ENCODE assay signal across 8 cellular contexts in genomic region chr19:42255766-42256750, GRCh38. TPM values are rescaled to one million over a fixed set of nuclear protein-coding genes. Genes with fewer than 3 reads are reported as not detected.
DNase-seq lines count a peak whose midpoint lies in the region; ATAC-seq and TF ChIP-seq lines count a peak whose summit lies in the region.

No MANE protein-coding gene starts in this region.

- H3K4me1 Mint-ChIP-seq in Caco-2 (ENCODE audit: low read depth, unreplicated experiment) = peaks cover 21% of the 10 kb centered on the region
- H3K4me1 Mint-ChIP-seq in activated T-helper 1 cell treated with anti-CD3 and anti-CD28 coated beads, Interleukin-12 subunit alpha, Interleukin-12 subunit beta, Interleukin-2, Interleukin-4 antibody, amounts not matched to agents 30 ng/mL and 10 ng/mL and 1 ng/mL, durations not matched to agents 14 hours and 24 hours and 36 hours (ENCODE audit: low read depth) = peaks cover 19% of the 10 kb centered on the region

- H3K27me3 Mint-ChIP-seq in Caco-2 (ENCODE audit: insufficient read depth, unreplicated experiment) = no peaks in the 10 kb centered on the region
- peaks cover 9% of the 10 kb centered on the region for H3K27me3 Mint-ChIP-seq in activated T-helper 1 cell treated with anti-CD3 and anti-CD28 coated beads, Interleukin-12 subunit alpha, Interleukin-12 subunit beta, Interleukin-2, Interleukin-4 antibody, amounts not matched to agents 30 ng/mL and 10 ng/mL and 1 ng/mL, durations not matched to agents 14 hours and 24 hours and 36 hours (ENCODE audit: insufficient read depth)

- peaks cover 7% of the 10 kb centered on the region for H4K20me1 ChIP-seq in osteoblast (ENCODE audit: insufficient read depth, low read length)

- POLR2A ChIA-PET in Caco-2 (lab: Charles Lee) = interaction anchor here (0.6 to 1.8 kb wide), 5 partner anchors 12 to 1565 kb away, joined by 3 to 8 read pairs (median 5); partner anchors contain the start of genes NUMBL and PAFAH1B3

- intact Hi-C loops in Caco-2 (cut with micrococcal nuclease; ENCODE audit: unreplicated experiment) (loop anchor here (1.0 kb wide), 3 partner anchors 12 to 36 kb away; partner anchors contain the start of gene ZNF526), head of caudate nucleus (cut with DNase I) (no loop called here)
- intact Hi-C loops in activated T-helper 1 cell treated with anti-CD3 and anti-CD28 coated beads, Interleukin-12 subunit alpha, Interleukin-12 subunit beta, Interleukin-2, Interleukin-4 antibody, amounts not matched to agents 30 ng/mL and 10 ng/mL and 1 ng/mL, durations not matched to agents 14 hours and 24 hours and 36 hours (cut with micrococcal nuclease) = loop anchor here (1.0 kb wide), 5 partner anchors 12 to 69 kb away; partner anchors contain the start of genes DEDD2, MEGF8, PAFAH1B3 and PRR19

- ATAC-seq in HG03378 (IDR thresholded peaks at IDR 0.05; ENCODE audit: unreplicated experiment) (no peak), HG02763 (IDR thresholded peaks at IDR 0.05; ENCODE audit: unreplicated experiment) (no peak), HG03457 (IDR thresholded peaks at IDR 0.05; ENCODE audit: unreplicated experiment) (no peak)

- peaks cover 36% of the 10 kb centered on the region for H3K79me2 ChIP-seq in osteoblast (ENCODE audit: insufficient read depth, low read length)

- no peaks in the 10 kb centered on the region for H3K9me3 Mint-ChIP-seq in Caco-2 (ENCODE audit: unreplicated experiment)
- H3K9me3 Mint-ChIP-seq in activated T-helper 1 cell treated with anti-CD3 and anti-CD28 coated beads, Interleukin-12 subunit alpha, Interleukin-12 subunit beta, Interleukin-2, Interleukin-4 antibody, amounts not matched to agents 30 ng/mL and 10 ng/mL and 1 ng/mL, durations not matched to agents 14 hours and 24 hours and 36 hours = no peaks in the 10 kb centered on the region

- H3K4me1 ChIP-seq in Caco-2 (peaks cover 17% of the 10 kb centered on the region), osteoblast (ENCODE audit: insufficient read depth, low read length) (peaks cover 29% of the 10 kb centered on the region)

- H2AFZ ChIP-seq in osteoblast (ENCODE audit: low read length) = peak overlapping the region; percentile 94

- peak overlapping the region; percentile 89 for H3K27ac Mint-ChIP-seq in Caco-2 (ENCODE audit: unreplicated experiment)
- no peak overlapping the region for H3K27ac Mint-ChIP-seq in activated T-helper 1 cell treated with anti-CD3 and anti-CD28 coated beads, Interleukin-12 subunit alpha, Interleukin-12 subunit beta, Interleukin-2, Interleukin-4 antibody, amounts not matched to agents 30 ng/mL and 10 ng/mL and 1 ng/mL, durations not matched to agents 14 hours and 24 hours and 36 hours

- peak overlapping the region; percentile 80 for H3K27ac ChIP-seq in osteoblast (ENCODE audit: low read depth, low read length)

- peak overlapping the region; percentile 87 for H3K4me3 Mint-ChIP-seq in Caco-2 (ENCODE audit: unreplicated experiment)
- peak overlapping the region; percentile 74 for H3K4me3 Mint-ChIP-seq in activated T-helper 1 cell treated with anti-CD3 and anti-CD28 coated beads, Interleukin-12 subunit alpha, Interleukin-12 subunit beta, Interleukin-2, Interleukin-4 antibody, amounts not matched to agents 30 ng/mL and 10 ng/mL and 1 ng/mL, durations not matched to agents 14 hours and 24 hours and 36 hours

- no peaks in the 10 kb centered on the region for H3K27me3 ChIP-seq in Caco-2 (replicated peaks; ENCODE audit: control insufficient read depth, insufficient read depth, low read length)
- no peaks in the 10 kb centered on the region for H3K27me3 ChIP-seq in osteoblast (ENCODE audit: insufficient read depth, low read length)

- DNase-seq in Caco-2 (peak in 1 of 2 experiments; percentile 59), head of caudate nucleus (peak in 39 of 42 donors; percentile 35 to 86 (median 63)), osteoblast (ENCODE audit: insufficient read length, low spot score, missing footprints) (peak; percentile 91)
- no peak for DNase-seq in Jurkat, Clone E6-1 (ENCODE audit: low read depth, low spot score)
- DNase-seq in activated T-helper 1 cell treated with anti-CD3 and anti-CD28 coated beads, Interleukin-12 subunit alpha, Interleukin-12 subunit beta, Interleukin-2, Interleukin-4 antibody, amounts not matched to agents 30 ng/mL and 10 ng/mL and 1 ng/mL, durations not matched to agents 14 hours and 24 hours and 36 hours (ENCODE audit: low spot score) = no peak

- no peaks in the 10 kb centered on the region for H3K36me3 ChIP-seq in Caco-2 (ENCODE audit: control insufficient read depth, insufficient read depth, low read length)
- no peaks in the 10 kb centered on the region for H3K36me3 ChIP-seq in osteoblast (ENCODE audit: insufficient read depth, low read length)

- H3K4me3 ChIP-seq in Caco-2 (ENCODE audit: low read depth, low read length) = peak overlapping the region; percentile 74
- peak overlapping the region; percentile 61 for H3K4me3 ChIP-seq in Jurkat, Clone E6-1 (ENCODE audit: low read length)
- H3K4me3 ChIP-seq in osteoblast (ENCODE audit: insufficient read depth, low read length) = peak overlapping the region; percentile 95

- no peaks in the 10 kb centered on the region for H3K9me3 ChIP-seq in Caco-2
- no peaks in the 10 kb centered on the region for H3K9me3 ChIP-seq in osteoblast (ENCODE audit: low read depth, low read length)

- peaks cover 39% of the 10 kb centered on the region for H3K36me3 Mint-ChIP-seq in Caco-2 (ENCODE audit: insufficient read depth, unreplicated experiment)
- H3K36me3 Mint-ChIP-seq in activated T-helper 1 cell treated with anti-CD3 and anti-CD28 coated beads, Interleukin-12 subunit alpha, Interleukin-12 subunit beta, Interleukin-2, Interleukin-4 antibody, amounts not matched to agents 30 ng/mL and 10 ng/mL and 1 ng/mL, durations not matched to agents 14 hours and 24 hours and 36 hours (ENCODE audit: low read depth) = peaks cover 8% of the 10 kb centered on the region

- H3K4me2 ChIP-seq in osteoblast (ENCODE audit: insufficient read depth, low read length) = peak overlapping the region; percentile 89

- no peak for TF ChIP-seq CTCF in Caco-2 (IDR thresholded peaks at IDR 0.05; ENCODE audit: insufficient read depth in 1 of 2, low read depth in 1 of 2, low read length in 1 of 2, severe bottlenecking in 1 of 2, unreplicated experiment in 1 of 2)
- no peak for TF ChIP-seq CTCF in osteoblast (IDR thresholded peaks at IDR 0.05; ENCODE audit: extremely low read depth, low read depth, low read length)

- CTCF ChIA-PET in Caco-2 (lab: Charles Lee) = interaction anchor here (0.9 to 1.3 kb wide), 3 partner anchors 12 to 41 kb away, joined by 3 to 4 read pairs (median 3); no protein-coding TSS in a partner anchor

- BruUV-seq in Caco-2 (replicated peaks; lab: Mats Ljungman, UMichigan) = TSS peak; percentile 62

RNA-seq across cellular contexts. Expression of gene ERF, which starts 1.1 kb away (rescaled TPM):
- total RNA-seq in Caco-2 (2022) (134 and 149 TPM in 2 replicates), osteoblast (31.8 and 44.8 TPM in 2 replicates)
- 28.7 TPM for polyA plus RNA-seq in Jurkat, Clone E6-1 (2012; ENCODE audit: insufficient read depth, insufficient read length)
- total RNA-seq in activated T-helper 1 cell treated with anti-CD3 and anti-CD28 coated beads, Interleukin-12 subunit alpha, Interleukin-12 subunit beta, Interleukin-2, Interleukin-4 antibody, amounts not matched to agents 30 ng/mL and 10 ng/mL and 1 ng/mL, durations not matched to agents 14 hours and 24 hours and 36 hours = 71.9 and 78.4 TPM in 2 replicates

RNA-seq across cellular contexts. Expression of gene CIC, which starts 13.0 kb away (rescaled TPM):
- 44.8 and 47.8 TPM in 2 replicates for total RNA-seq in Caco-2 (2022)
- 33.3 TPM for polyA plus RNA-seq in Jurkat, Clone E6-1 (2012; ENCODE audit: insufficient read depth, insufficient read length)
- total RNA-seq in activated T-helper 1 cell treated with anti-CD3 and anti-CD28 coated beads, Interleukin-12 subunit alpha, Interleukin-12 subunit beta, Interleukin-2, Interleukin-4 antibody, amounts not matched to agents 30 ng/mL and 10 ng/mL and 1 ng/mL, durations not matched to agents 14 hours and 24 hours and 36 hours = 66.9 and 68.0 TPM in 2 replicates
- 33.6 and 39.1 TPM in 2 replicates for total RNA-seq in osteoblast

RNA-seq across cellular contexts. Expression of gene GSK3A, which starts 13.7 kb away (rescaled TPM):
- 59.6 and 60.2 TPM in 2 replicates for total RNA-seq in Caco-2 (2022)
- polyA plus RNA-seq in Jurkat, Clone E6-1 (2012; ENCODE audit: insufficient read depth, insufficient read length) = 64.2 TPM
- total RNA-seq in activated T-helper 1 cell treated with anti-CD3 and anti-CD28 coated beads, Interleukin-12 subunit alpha, Interleukin-12 subunit beta, Interleukin-2, Interleukin-4 antibody, amounts not matched to agents 30 ng/mL and 10 ng/mL and 1 ng/mL, durations not matched to agents 14 hours and 24 hours and 36 hours = 56.6 and 57.2 TPM in 2 replicates
- total RNA-seq in osteoblast = 16.2 and 18.1 TPM in 2 replicates

RNA-seq across cellular contexts. Expression of gene ZNF526, which starts 35.9 kb away (rescaled TPM):
- total RNA-seq in Caco-2 (2022) = 19.4 and 22.6 TPM in 2 replicates
- polyA plus RNA-seq in Jurkat, Clone E6-1 (2012; ENCODE audit: insufficient read depth, insufficient read length) = 9.9 TPM
- 18.4 and 18.5 TPM in 2 replicates for total RNA-seq in activated T-helper 1 cell treated with anti-CD3 and anti-CD28 coated beads, Interleukin-12 subunit alpha, Interleukin-12 subunit beta, Interleukin-2, Interleukin-4 antibody, amounts not matched to agents 30 ng/mL and 10 ng/mL and 1 ng/mL, durations not matched to agents 14 hours and 24 hours and 36 hours
- total RNA-seq in osteoblast = 11.5 and 11.9 TPM in 2 replicates

RNA-seq across cellular contexts. Expression of gene DEDD2, which starts 38.6 kb away (rescaled TPM):
- 31.2 and 31.4 TPM in 2 replicates for total RNA-seq in Caco-2 (2022)
- polyA plus RNA-seq in Jurkat, Clone E6-1 (2012; ENCODE audit: insufficient read depth, insufficient read length) = 37.5 TPM
- 36.9 and 37.9 TPM in 2 replicates for total RNA-seq in activated T-helper 1 cell treated with anti-CD3 and anti-CD28 coated beads, Interleukin-12 subunit alpha, Interleukin-12 subunit beta, Interleukin-2, Interleukin-4 antibody, amounts not matched to agents 30 ng/mL and 10 ng/mL and 1 ng/mL, durations not matched to agents 14 hours and 24 hours and 36 hours
- total RNA-seq in osteoblast = 19.9 and 26.2 TPM in 2 replicates

Comparison
In these comparisons a context has a peak if more than half of its experiments do, and no peak if none do; other contexts are left out.
1. DNase-seq: peak in head of caudate nucleus (39 of 42) and osteoblast (single experiment); none in Jurkat, Clone E6-1 (single experiment) and activated T-helper 1 cell treated with anti-CD3 and anti-CD28 coated beads, Interleukin-12 subunit alpha, Interleukin-12 subunit beta, Interleukin-2, Interleukin-4 antibody, amounts not matched to agents 30 ng/mL and 10 ng/mL and 1 ng/mL, durations not matched to agents 14 hours and 24 hours and 36 hours (single experiment).
2. Peak in every context shown above with its lines, with median percentiles within 50 percentile points of each other: H3K4me3 ChIP-seq.